In the genomic region with DNA sequence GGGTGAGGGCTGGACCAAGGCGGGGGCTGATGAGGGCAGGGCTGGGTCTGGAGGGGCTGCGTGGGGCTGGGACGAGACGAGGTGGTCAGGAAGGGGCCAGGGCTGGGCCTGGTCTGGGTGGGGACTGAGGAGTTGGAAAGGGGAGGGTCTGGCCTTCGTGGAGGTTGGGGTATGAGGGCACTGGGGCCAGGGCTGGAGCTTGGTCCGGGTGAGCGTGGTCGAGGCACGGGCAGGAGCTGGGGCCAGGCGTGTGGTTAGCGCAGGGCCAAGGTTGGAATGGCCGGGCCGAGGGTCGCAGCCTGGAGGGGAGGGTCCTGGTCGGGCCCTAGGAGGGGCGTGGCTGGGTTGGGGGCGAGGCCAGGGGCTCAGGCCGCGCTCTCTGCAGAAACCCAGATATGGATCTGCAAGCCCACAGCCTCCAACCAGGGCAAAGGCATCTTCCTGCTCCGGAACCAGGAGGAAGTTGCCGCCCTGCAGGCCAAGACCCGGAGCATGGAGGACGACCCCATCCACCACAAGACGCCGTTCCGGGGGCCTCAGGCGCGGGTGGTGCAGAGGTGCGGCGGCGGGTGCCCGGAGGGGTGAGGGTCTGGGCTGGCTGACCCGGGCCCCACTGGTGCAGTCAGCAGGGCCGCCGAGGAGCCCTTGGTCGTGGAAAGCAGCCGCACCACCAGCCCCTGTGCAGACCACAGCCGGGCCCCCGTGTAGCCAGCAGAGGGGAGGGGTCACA, we compare ENCODE assay signal across 18 cellular contexts. TPM values are rescaled to one million over a fixed set of nuclear protein-coding genes. Genes with fewer than 3 reads are reported as not detected.
DNase-seq lines count a peak whose midpoint lies in the region; ATAC-seq and TF ChIP-seq lines count a peak whose summit lies in the region.
"Had no signal": no experiment of that assay in that cellular context is flagged by ENCODE, and none has a peak within 500 bp of the region (broad histone marks: within the 10 kb centered on the region; RNA-seq: fewer than 3 reads in every experiment).

No MANE protein-coding gene starts in this region.

- H3K27me3 Mint-ChIP-seq in activated CD8-positive, alpha-beta T cell treated with anti-CD3 and anti-CD28 coated beads, Interleukin-2, amount 10 ng/mL, durations not matched to agents 7 days and 5 days (ENCODE audit: low read depth): no peaks in the 10 kb centered on the region
- peaks cover 2% of the 10 kb centered on the region for H3K27me3 Mint-ChIP-seq in activated CD8-positive, alpha-beta T cell treated with anti-CD3 and anti-CD28 coated beads for 36 hours

- no peak for TF ChIP-seq POLR2A in spleen (IDR thresholded peaks at IDR 0.05)

- intact Hi-C loops in activated CD8-positive, alpha-beta T cell treated with anti-CD3 and anti-CD28 coated beads for 36 hours (cut with micrococcal nuclease): no loop called here
- intact Hi-C loops in heart right ventricle (cut with DNase I) (no loop called here), spleen (cut with DNase I; ENCODE audit: low total_unique reads) (no loop called here)

- TF ChIP-seq CTCF in activated CD8-positive, alpha-beta T cell treated with anti-CD3 and anti-CD28 coated beads for 36 hours (IDR thresholded peaks at IDR 0.05): no peak
- TF ChIP-seq CTCF in heart right ventricle (IDR thresholded peaks at IDR 0.05) (no peak), spleen (IDR thresholded peaks at IDR 0.05 in 8 of 11, conservative IDR thresholded peaks at IDR 0.05 in 3 of 11) (no peak)

- H3K4me3 ChIP-seq in heart right ventricle (peak overlapping the region in 6 of 10 donors; percentile 14 to 42 (median 24)), spleen (peak overlapping the region in 1 of 8 donors; percentile 22)
- H3K4me3 ChIP-seq: ovary had no signal

- peak; percentile 30 for ATAC-seq in activated CD8-positive, alpha-beta T cell treated with anti-CD3 and anti-CD28 coated beads, Interleukin-2, amount 10 ng/mL, durations not matched to agents 7 days and 5 days
- ATAC-seq in activated CD8-positive, alpha-beta T cell treated with anti-CD3 and anti-CD28 coated beads for 36 hours: no peak
- peak in 7 of 8 donors; percentile 19 to 54 (median 48) for ATAC-seq in heart right ventricle
- ATAC-seq in HG02759 (IDR thresholded peaks at IDR 0.05; ENCODE audit: unreplicated experiment): no peak
- ATAC-seq in GM18870 (IDR thresholded peaks at IDR 0.05; ENCODE audit: unreplicated experiment): no peak
- ATAC-seq: activated CD8-positive, alpha-beta memory T cell treated with anti-CD3 and anti-CD28 coated beads, Interleukin-2, amount 10 ng/mL, durations not matched to agents 7 days and 5 days had no signal

- peaks cover 10% of the 10 kb centered on the region for H3K4me1 Mint-ChIP-seq in activated CD8-positive, alpha-beta T cell treated with anti-CD3 and anti-CD28 coated beads, Interleukin-2, amount 10 ng/mL, durations not matched to agents 7 days and 5 days (ENCODE audit: low read depth)
- H3K4me1 Mint-ChIP-seq in activated CD8-positive, alpha-beta T cell treated with anti-CD3 and anti-CD28 coated beads for 36 hours (ENCODE audit: low read depth): peaks cover 2% of the 10 kb centered on the region
- H3K4me1 Mint-ChIP-seq: activated CD8-positive, alpha-beta memory T cell treated with anti-CD3 and anti-CD28 coated beads, Interleukin-2, amount 10 ng/mL, durations not matched to agents 7 days and 5 days; mesothelial cell of epicardium had no signal

- DNase-seq in activated CD8-positive, alpha-beta T cell treated with anti-CD3 and anti-CD28 coated beads, Interleukin-2, amount 10 ng/mL, durations not matched to agents 7 days and 5 days: no peak
- DNase-seq in activated CD8-positive, alpha-beta T cell treated with anti-CD3 and anti-CD28 coated beads for 36 hours: no peak
- DNase-seq in heart right ventricle (peak in 1 of 2 donors; percentile 35), spleen (peak; percentile 63)
- DNase-seq: activated CD8-positive, alpha-beta memory T cell treated with anti-CD3 and anti-CD28 coated beads, Interleukin-2, amount 10 ng/mL, durations not matched to agents 7 days and 5 days; effector CD8-positive, alpha-beta T cell; GDM1; NCI-H1048; NCI-H2171 treated with DMSO at 0.1 percent for 48 hours; stimulated activated CD4-positive, alpha-beta T cell treated with anti-CD3 and anti-CD28 coated beads, Interleukin-12 subunit alpha, Interleukin-12 subunit beta, amount 100 ng/mL, for 4 hours; WERI-Rb-1 had no signal

- no peaks in the 10 kb centered on the region for H3K9me3 Mint-ChIP-seq in activated CD8-positive, alpha-beta T cell treated with anti-CD3 and anti-CD28 coated beads, Interleukin-2, amount 10 ng/mL, durations not matched to agents 7 days and 5 days (ENCODE audit: insufficient read depth)
- no peaks in the 10 kb centered on the region for H3K9me3 Mint-ChIP-seq in activated CD8-positive, alpha-beta T cell treated with anti-CD3 and anti-CD28 coated beads for 36 hours
- H3K9me3 Mint-ChIP-seq: activated naive CD4-positive, alpha-beta T cell treated with anti-CD3 and anti-CD28 coated beads, Interleukin-2, amount 50 U/mL, for 24 hours; mesothelial cell of epicardium had no signal

- no peaks in the 10 kb centered on the region for H3K9me3 ChIP-seq in heart right ventricle
- H3K9me3 ChIP-seq in spleen: no peaks in the 10 kb centered on the region
- H3K9me3 ChIP-seq: ovary had no signal

- WGBS in heart right ventricle, 2 donors: 50 to 54% methylated on average over 38 to 39 of the region's 39 CpGs
- 25 to 82% (median 29%) methylated on average over 9 to 39 of the region's 39 CpGs for WGBS in spleen, 5 donors

- H3K27ac Mint-ChIP-seq in activated CD8-positive, alpha-beta T cell treated with anti-CD3 and anti-CD28 coated beads, Interleukin-2, amount 10 ng/mL, durations not matched to agents 7 days and 5 days: no peak overlapping the region
- no peak overlapping the region for H3K27ac Mint-ChIP-seq in activated CD8-positive, alpha-beta T cell treated with anti-CD3 and anti-CD28 coated beads for 36 hours
- H3K27ac Mint-ChIP-seq: activated CD8-positive, alpha-beta memory T cell treated with anti-CD3 and anti-CD28 coated beads, Interleukin-2, amount 10 ng/mL, durations not matched to agents 7 days and 5 days; mesothelial cell of epicardium had no signal

- POLR2A ChIA-PET in activated CD8-positive, alpha-beta T cell treated with anti-CD3 and anti-CD28 coated beads, Interleukin-2, amount 10 ng/mL, durations not matched to agents 7 days and 5 days (lab: Charles Lee): no interaction called here
- POLR2A ChIA-PET in activated CD8-positive, alpha-beta T cell treated with anti-CD3 and anti-CD28 coated beads for 36 hours (lab: Charles Lee): interaction anchor here (1.3 to 1.4 kb wide), 2 partner anchors 13 to 25 kb away, joined by 3 to 4 read pairs; no protein-coding TSS in a partner anchor

- H3K36me3 ChIP-seq in heart right ventricle (no peaks in the 10 kb centered on the region), spleen (no peaks in the 10 kb centered on the region)
- H3K36me3 ChIP-seq: ovary, WERI-Rb-1 had no signal

- no peak overlapping the region for H3K4me3 Mint-ChIP-seq in activated CD8-positive, alpha-beta T cell treated with anti-CD3 and anti-CD28 coated beads, Interleukin-2, amount 10 ng/mL, durations not matched to agents 7 days and 5 days
- no peak overlapping the region for H3K4me3 Mint-ChIP-seq in activated CD8-positive, alpha-beta T cell treated with anti-CD3 and anti-CD28 coated beads for 36 hours
- H3K4me3 Mint-ChIP-seq: activated CD8-positive, alpha-beta memory T cell treated with anti-CD3 and anti-CD28 coated beads, Interleukin-2, amount 10 ng/mL, durations not matched to agents 7 days and 5 days; activated naive CD4-positive, alpha-beta T cell treated with anti-CD3 and anti-CD28 coated beads, Interleukin-2, amount 50 U/mL, for 24 hours; mesothelial cell of epicardium had no signal

- H3K27ac ChIP-seq in heart right ventricle (peak overlapping the region in 5 of 10 donors; percentile 38 to 66 (median 52)), spleen (no peak overlapping the region)
- H3K27ac ChIP-seq: ovary, WERI-Rb-1 had no signal

- H3K27me3 ChIP-seq in heart right ventricle: peaks cover 0 to 36% (median 25%) of the 10 kb centered on the region in 7 donors
- peaks cover 0 to 62% (median 26%) of the 10 kb centered on the region in 7 donors for H3K27me3 ChIP-seq in spleen (replicated peaks in 1 of 7)
- H3K27me3 ChIP-seq: ovary had no signal

- H3K4me1 ChIP-seq in heart right ventricle (peaks cover 0 to 21% (median 7%) of the 10 kb centered on the region in 9 donors), spleen (peaks cover 0 to 25% (median 15%) of the 10 kb centered on the region in 6 donors)

- CTCF ChIA-PET in activated CD8-positive, alpha-beta T cell treated with anti-CD3 and anti-CD28 coated beads, Interleukin-2, amount 10 ng/mL, durations not matched to agents 7 days and 5 days (lab: Charles Lee): no interaction called here
- CTCF ChIA-PET in activated CD8-positive, alpha-beta T cell treated with anti-CD3 and anti-CD28 coated beads for 36 hours (lab: Charles Lee): no interaction called here

- H3K36me3 Mint-ChIP-seq in activated CD8-positive, alpha-beta T cell treated with anti-CD3 and anti-CD28 coated beads, Interleukin-2, amount 10 ng/mL, durations not matched to agents 7 days and 5 days (ENCODE audit: low read depth): no peaks in the 10 kb centered on the region
- H3K36me3 Mint-ChIP-seq in activated CD8-positive, alpha-beta T cell treated with anti-CD3 and anti-CD28 coated beads for 36 hours (ENCODE audit: low read depth): no peaks in the 10 kb centered on the region
- H3K36me3 Mint-ChIP-seq: activated CD8-positive, alpha-beta memory T cell treated with anti-CD3 and anti-CD28 coated beads, Interleukin-2, amount 10 ng/mL, durations not matched to agents 7 days and 5 days; activated naive CD4-positive, alpha-beta T cell treated with anti-CD3 and anti-CD28 coated beads, Interleukin-2, amount 50 U/mL, for 24 hours; mesothelial cell of epicardium had no signal

RNA-seq across cellular contexts. Expression of a gene that starts 9.0 kb away (rescaled TPM):
- under 1 TPM; 0.63 to 0.90 TPM for total RNA-seq in activated CD8-positive, alpha-beta T cell treated with anti-CD3 and anti-CD28 coated beads, Interleukin-2, amount 10 ng/mL, durations not matched to agents 7 days and 5 days
- not detected for total RNA-seq in activated CD8-positive, alpha-beta T cell treated with anti-CD3 and anti-CD28 coated beads for 36 hours
- total RNA-seq in heart right ventricle (under 1 TPM in 7 of 10 donors, not detected in 3; 0.11 to 0.53 (median 0.26) TPM), spleen (under 1 TPM in 2 of 7 donors, not detected in 5; 0.17 to 0.34 TPM)
- polyA plus RNA-seq in heart right ventricle (under 1 TPM; 0.09 to 0.29 TPM), spleen (under 1 TPM in 2 of 3 donors, not detected in 1; 0.02 to 0.03 TPM)
- total RNA-seq: activated CD8-positive, alpha-beta memory T cell treated with anti-CD3 and anti-CD28 coated beads, Interleukin-2, amount 10 ng/mL, durations not matched to agents 7 days and 5 days; bronchial epithelial cell; SK-MEL-5 had no signal
- polyA plus RNA-seq: ovary had no signal

RNA-seq across cellular contexts. Expression of a gene that starts 23.7 kb away (rescaled TPM):
- total RNA-seq in activated CD8-positive, alpha-beta T cell treated with anti-CD3 and anti-CD28 coated beads, Interleukin-2, amount 10 ng/mL, durations not matched to agents 7 days and 5 days: 10 to 100 TPM; 17.5 to 18.8 TPM
- total RNA-seq in activated CD8-positive, alpha-beta T cell treated with anti-CD3 and anti-CD28 coated beads for 36 hours: 100 to 1,000 TPM; 126 to 135 TPM
- 1 to 10 TPM in 1 of 10 donors, under 1 TPM in 2, not detected in 7; 0.28 to 1.7 (median 0.49) TPM for total RNA-seq in heart right ventricle
- polyA plus RNA-seq in heart right ventricle: under 1 TPM in 1 of 2 donors, not detected in 1; 0.26 TPM
- 1 to 10 TPM; 5.2 to 9.9 (median 7.5) TPM for total RNA-seq in spleen
- polyA plus RNA-seq in spleen: 10 to 100 TPM in 1 of 3 donors, 1 to 10 TPM in 2; 7.2 to 16.3 (median 9.3) TPM
- total RNA-seq: bronchial epithelial cell, SK-MEL-5 had no signal

RNA-seq across cellular contexts. Expression of a gene that starts 31.3 kb away (rescaled TPM):
- 1 to 10 TPM; 1.6 to 2.9 TPM for total RNA-seq in activated CD8-positive, alpha-beta T cell treated with anti-CD3 and anti-CD28 coated beads, Interleukin-2, amount 10 ng/mL, durations not matched to agents 7 days and 5 days
- 100 to 1,000 TPM; 137 to 142 TPM for total RNA-seq in activated CD8-positive, alpha-beta T cell treated with anti-CD3 and anti-CD28 coated beads for 36 hours
- total RNA-seq in heart right ventricle (10 to 100 TPM in 1 of 10 donors, 1 to 10 TPM in 7, under 1 TPM in 2; 0.52 to 24.8 (median 5.0) TPM), spleen (10 to 100 TPM in 5 of 7 donors, 1 to 10 TPM in 2; 6.6 to 18.9 (median 12.5) TPM)
- polyA plus RNA-seq in heart right ventricle (1 to 10 TPM; 3.8 to 9.8 TPM), spleen (10 to 100 TPM; 14.7 to 23.4 (median 14.7) TPM)
- total RNA-seq: bronchial epithelial cell, SK-MEL-5 had no signal

RNA-seq across cellular contexts. Expression of a gene that starts 49.1 kb away (rescaled TPM):
- total RNA-seq in activated CD8-positive, alpha-beta T cell treated with anti-CD3 and anti-CD28 coated beads, Interleukin-2, amount 10 ng/mL, durations not matched to agents 7 days and 5 days: 10 to 100 TPM; 96.9 to 99.3 TPM
- total RNA-seq in activated CD8-positive, alpha-beta T cell treated with anti-CD3 and anti-CD28 coated beads for 36 hours: 10 to 100 TPM; 81.5 to 87.5 TPM
- total RNA-seq in heart right ventricle: 100 to 1,000 TPM in 9 of 10 donors, 10 to 100 TPM in 1; 95.6 to 174 (median 123) TPM
- polyA plus RNA-seq in heart right ventricle: 100 to 1,000 TPM; 107 to 184 TPM
- total RNA-seq in spleen: 100 to 1,000 TPM in 4 of 7 donors, 10 to 100 TPM in 3; 87.2 to 145 (median 114) TPM
- polyA plus RNA-seq in spleen: 10 to 100 TPM; 39.1 to 84.2 (median 49.4) TPM

RNA-seq across cellular contexts. Expression of a gene that starts 49.4 kb away (rescaled TPM):
- total RNA-seq in activated CD8-positive, alpha-beta T cell treated with anti-CD3 and anti-CD28 coated beads, Interleukin-2, amount 10 ng/mL, durations not matched to agents 7 days and 5 days: 10 to 100 TPM; 21.2 to 22.4 TPM
- 10 to 100 TPM; 13.1 to 14.3 TPM for total RNA-seq in activated CD8-positive, alpha-beta T cell treated with anti-CD3 and anti-CD28 coated beads for 36 hours
- total RNA-seq in heart right ventricle: 10 to 100 TPM in 4 of 10 donors, 1 to 10 TPM in 6; 7.3 to 13.5 (median 9.1) TPM
- polyA plus RNA-seq in heart right ventricle: 10 to 100 TPM in 1 of 2 donors, 1 to 10 TPM in 1; 7.7 to 16.2 TPM
- 10 to 100 TPM; 13.2 to 25.1 (median 19.3) TPM for total RNA-seq in spleen
- polyA plus RNA-seq in spleen: 10 to 100 TPM in 2 of 3 donors, 1 to 10 TPM in 1; 7.9 to 16.6 (median 12.1) TPM

Comparison
In these comparisons a context has a peak if more than half of its experiments do, and no peak if none do; other contexts are left out.
1. ATAC-seq: peak in activated CD8-positive, alpha-beta T cell treated with anti-CD3 and anti-CD28 coated beads, Interleukin-2, amount 10 ng/mL, durations not matched to agents 7 days and 5 days (single experiment) and heart right ventricle (7 of 8); none in activated CD8-positive, alpha-beta T cell treated with anti-CD3 and anti-CD28 coated beads for 36 hours (single experiment), HG02759 (single experiment) and GM18870 (single experiment).
2. RNA of a gene that starts 23.7 kb away (total RNA-seq): 126 to 135 TPM in activated CD8-positive, alpha-beta T cell treated with anti-CD3 and anti-CD28 coated beads for 36 hours; 17.5 to 18.8 TPM in activated CD8-positive, alpha-beta T cell treated with anti-CD3 and anti-CD28 coated beads, Interleukin-2, amount 10 ng/mL, durations not matched to agents 7 days and 5 days, 5.2 to 9.9 TPM in spleen and 0.28 to 1.7 TPM in heart right ventricle; every median in the first group is over 4 times any median in the second.
3. RNA of a gene that starts 31.3 kb away (total RNA-seq): 137 to 142 TPM in activated CD8-positive, alpha-beta T cell treated with anti-CD3 and anti-CD28 coated beads for 36 hours; 6.6 to 18.9 TPM in spleen, 0.52 to 24.8 TPM in heart right ventricle and 1.6 to 2.9 TPM in activated CD8-positive, alpha-beta T cell treated with anti-CD3 and anti-CD28 coated beads, Interleukin-2, amount 10 ng/mL, durations not matched to agents 7 days and 5 days; every median in the first group is over 4 times any median in the second.